ENCODE assay signal across 10 cellular contexts in the genomic region with DNA sequence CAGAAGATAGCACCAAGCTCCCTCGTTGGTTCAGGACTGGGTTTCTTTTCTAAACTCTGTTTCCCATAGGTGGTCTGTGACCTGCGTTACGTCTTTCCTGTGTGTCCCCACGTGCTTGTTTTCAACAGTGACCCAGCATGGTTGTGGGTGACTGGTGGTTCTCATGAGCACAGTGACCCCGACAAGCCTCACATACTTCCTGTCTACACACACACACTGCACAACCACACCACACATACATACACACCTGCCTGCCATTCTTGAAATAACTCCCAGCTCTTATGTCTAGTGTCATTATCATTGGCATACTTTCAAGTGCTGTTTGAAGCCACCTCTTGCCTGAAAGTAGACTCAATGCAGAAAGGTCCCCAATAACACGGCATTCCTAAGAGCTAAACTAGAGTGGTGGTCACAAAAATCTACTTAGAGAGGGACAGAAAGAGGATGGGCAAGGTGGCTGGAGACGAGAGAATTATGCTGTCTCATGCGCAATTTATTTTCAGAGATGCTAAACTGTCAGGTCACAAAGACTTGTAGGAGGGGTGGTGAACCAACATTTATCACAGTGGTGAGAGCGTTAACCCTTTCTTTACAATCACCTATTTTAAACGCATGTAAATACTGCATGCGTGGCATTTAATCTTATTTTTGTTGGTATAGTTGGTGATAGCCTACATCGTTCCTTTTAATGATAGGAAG.
DNase-seq lines count a peak whose midpoint lies in the region; ATAC-seq and TF ChIP-seq lines count a peak whose summit lies in the region.
"Had no signal": no experiment of that assay in that cellular context is flagged by ENCODE, and none has a peak within 500 bp of the region (broad histone marks: within the 10 kb centered on the region; RNA-seq: fewer than 3 reads in every experiment).

No MANE protein-coding gene starts in this region.

- no peak overlapping the region for H3K9ac ChIP-seq in muscle layer of colon (ENCODE audit: low read length)

- TF ChIP-seq CTCF in esophagus muscularis mucosa (IDR thresholded peaks at IDR 0.05) (no peak), GM10248 (IDR thresholded peaks at IDR 0.05; ENCODE audit: control extremely low read depth, extremely low read depth, low read depth, missing control alignments) (no peak), WERI-Rb-1 (IDR thresholded peaks at IDR 0.05; ENCODE audit: low read depth, low read length) (no peak)

- no peaks in the 10 kb centered on the region for H3K9me3 ChIP-seq in esophagus muscularis mucosa
- H3K9me3 ChIP-seq in muscle layer of colon (ENCODE audit: low read length), result no peaks in the 10 kb centered on the region
- no peaks in the 10 kb centered on the region for H3K9me3 ChIP-seq in WERI-Rb-1 (ENCODE audit: severe bottlenecking)

- H3K27me3 ChIP-seq in esophagus muscularis mucosa, result no peaks in the 10 kb centered on the region
- no peaks in the 10 kb centered on the region for H3K27me3 ChIP-seq in muscle layer of colon (ENCODE audit: control insufficient read depth in 1 of 2, insufficient read depth in 2 of 2, low read length in 2 of 2)
- no peaks in the 10 kb centered on the region for H3K27me3 ChIP-seq in WERI-Rb-1 (ENCODE audit: insufficient read depth, low read depth, severe bottlenecking)

- peak overlapping the region in 2 of 4 donors; percentile 23 to 26 for H3K27ac ChIP-seq in esophagus muscularis mucosa (replicated peaks in 1 of 4)
- peak overlapping the region; percentile 30 for H3K27ac ChIP-seq in muscle layer of colon (ENCODE audit: low read depth, low read length)
- no peak overlapping the region for H3K27ac ChIP-seq in WERI-Rb-1

- DNase-seq in Jurkat, Clone E6-1 (ENCODE audit: low read depth, low spot score), result peak; percentile 7
- no peak for DNase-seq in esophagus muscularis mucosa (ENCODE audit: extremely low spot score)
- no peak for DNase-seq in GM10248 (ENCODE audit: extremely low spot score)
- DNase-seq in WERI-Rb-1, result no peak
- DNase-seq: NCI-H1436 treated with DMSO at 0.1 percent for 48 hours; NK-92 treated with Interleukin-12 subunit alpha and Interleukin-12 subunit beta, amount 100 ng/mL, for 24 hours had no signal

- CTCF ChIA-PET in GM10248 (lab: Yijun Ruan, JAX), result interaction anchor here (0.9 to 1.2 kb wide), 2 partner anchors 9 to 11 kb away, joined by 4 read pairs; no protein-coding TSS in a partner anchor

- WGBS in esophagus muscularis mucosa, result 57% methylated on average over 12 of the region's 12 CpGs

- intact Hi-C loops in esophagus muscularis mucosa (cut with DNase I), result no loop called here

- H3K36me3 ChIP-seq in esophagus muscularis mucosa, result no peaks in the 10 kb centered on the region
- no peaks in the 10 kb centered on the region for H3K36me3 ChIP-seq in muscle layer of colon (ENCODE audit: insufficient read depth, low read length)
- no peaks in the 10 kb centered on the region for H3K36me3 ChIP-seq in WERI-Rb-1

- POLR2A ChIA-PET in GM10248 (lab: Yijun Ruan, JAX), result no interaction called here

- no peak for TF ChIP-seq POLR2A in esophagus muscularis mucosa (IDR thresholded peaks at IDR 0.05; ENCODE audit: low read depth)

- H3K4me3 ChIP-seq in Jurkat, Clone E6-1 (ENCODE audit: low read length), result no peak overlapping the region
- H3K4me3 ChIP-seq in esophagus muscularis mucosa, result peak overlapping the region; percentile 12 to 46 (median 26)
- H3K4me3 ChIP-seq in muscle layer of colon (ENCODE audit: low read depth in 1 of 2, low read length in 2 of 2), result peak overlapping the region in 1 of 2 donors; percentile 9
- no peak overlapping the region for H3K4me3 ChIP-seq in WERI-Rb-1 (ENCODE audit: low read depth, low read length)

- H3K4me1 ChIP-seq in esophagus muscularis mucosa (peaks cover 12 to 64% (median 55%) of the 10 kb centered on the region in 4 donors), muscle layer of colon (ENCODE audit: insufficient read depth, low read length) (peaks cover 44% of the 10 kb centered on the region)

- no peak for TF ChIP-seq EP300 in esophagus muscularis mucosa (IDR thresholded peaks at IDR 0.05)

- ATAC-seq in GM18502 (IDR thresholded peaks at IDR 0.05; ENCODE audit: poor library complexity, unreplicated experiment) (peak; percentile 63), esophagus mucosa (no peak), HG03045 (IDR thresholded peaks at IDR 0.05; ENCODE audit: unreplicated experiment) (no peak)

Comparison
In these comparisons a context has a peak if more than half of its experiments do, and no peak if none do; other contexts are left out.
1. H3K4me3 ChIP-seq: peak in esophagus muscularis mucosa (4 of 4); none in Jurkat, Clone E6-1 (single experiment) and WERI-Rb-1 (single experiment).